ENCODE assay signal across 1 cellular context in genomic region chrX:49199906-49200771, GRCh38.
TF ChIP-seq lines count a peak whose summit lies in the region.

SYP (minus strand) TSS chrX:49200193; CDS start chrX:49200186, 7 bp downstream.

TF ChIP-seq in K562, 482 proteins besides CTCF, POLR2A, EP300 and RAD21 (continued from another document and continues in another):
- no peak for TF ChIP-seq ATF4 (CRISPR knock-in tag; IDR thresholded peaks at IDR 0.05)
- no peak for TF ChIP-seq KLF6 (CRISPR knock-in tag; IDR thresholded peaks at IDR 0.05; ENCODE audit: borderline replicate concordance)
- no peak for TF ChIP-seq SFPQ (IDR thresholded peaks at IDR 0.05; ENCODE audit: low read depth, low read length)
- no peak for TF ChIP-seq ZNF436 (CRISPR knock-in tag; IDR thresholded peaks at IDR 0.05)
- no peak for TF ChIP-seq MTA1 (IDR thresholded peaks at IDR 0.05; ENCODE audit: borderline replicate concordance)
- TF ChIP-seq YY1 (IDR thresholded peaks at IDR 0.05; ENCODE audit: borderline replicate concordance in 1 of 3, control insufficient read depth in 1 of 3, extremely low read depth in 1 of 3, insufficient read depth in 3 of 3, insufficient read length in 1 of 3, insufficient replicate concordance in 2 of 3, low read depth in 1 of 3, low read length in 2 of 3): peak; percentile 60 to 93 (median 85)
- peak; percentile 94 to 95 for TF ChIP-seq NRF1 (conservative IDR thresholded peaks at IDR 0.05 in 1 of 2, IDR thresholded peaks at IDR 0.05 in 1 of 2)
- no peak for TF ChIP-seq ZBTB5 (IDR thresholded peaks at IDR 0.05)
- TF ChIP-seq RAD51 (IDR thresholded peaks at IDR 0.05; ENCODE audit: borderline replicate concordance, low read depth): no peak
- TF ChIP-seq CHCHD3 (CRISPR knock-in tag; IDR thresholded peaks at IDR 0.05): no peak
- TF ChIP-seq RFX7 (CRISPR knock-in tag; IDR thresholded peaks at IDR 0.05): no peak
- peak; percentile 89 for TF ChIP-seq NEUROD1 (IDR thresholded peaks at IDR 0.05; ENCODE audit: borderline replicate concordance, low read depth, low read length, partially characterized antibody)
- no peak for TF ChIP-seq ELF2 (CRISPR knock-in tag; IDR thresholded peaks at IDR 0.05)
- no peak for TF ChIP-seq SETDB1 (IDR thresholded peaks at IDR 0.05; ENCODE audit: low read length)
- TF ChIP-seq ZKSCAN1 (IDR thresholded peaks at IDR 0.05; ENCODE audit: low read depth, low read length): no peak
- no peak for TF ChIP-seq ZNF668 (CRISPR knock-in tag; IDR thresholded peaks at IDR 0.05)
- no peak for TF ChIP-seq ZNF695 (CRISPR knock-in tag; IDR thresholded peaks at IDR 0.05)
- TF ChIP-seq TEAD2 (tag; IDR thresholded peaks at IDR 0.05): no peak
- no peak for TF ChIP-seq MITF (IDR thresholded peaks at IDR 0.05)
- TF ChIP-seq ZNF143 (CRISPR knock-in tag; IDR thresholded peaks at IDR 0.05): no peak
- no peak for TF ChIP-seq RBM22 (IDR thresholded peaks at IDR 0.05; ENCODE audit: low read depth, low read length, poor library complexity, severe bottlenecking)
- TF ChIP-seq FOXK2 (conservative IDR thresholded peaks at IDR 0.05 in 1 of 2, IDR thresholded peaks at IDR 0.05 in 1 of 2; ENCODE audit: low read depth in 2 of 2): no peak
- peak; percentile 70 for TF ChIP-seq ZBTB7A (IDR thresholded peaks at IDR 0.05; ENCODE audit: borderline replicate concordance, control insufficient read depth, low read depth, low read length)
- TF ChIP-seq DMBX1 (CRISPR knock-in tag; IDR thresholded peaks at IDR 0.05; ENCODE audit: borderline replicate concordance): peak; percentile 84
- no peak for TF ChIP-seq NFXL1 (CRISPR knock-in tag; IDR thresholded peaks at IDR 0.05)
- no peak for TF ChIP-seq DIDO1 (tag; IDR thresholded peaks at IDR 0.05; ENCODE audit: low read depth)
- TF ChIP-seq GTF2F1 (IDR thresholded peaks at IDR 0.05; ENCODE audit: low read depth, low read length): no peak
- no peak for TF ChIP-seq FOXA3 (CRISPR knock-in tag; conservative IDR thresholded peaks at IDR 0.05 in 1 of 2, IDR thresholded peaks at IDR 0.05 in 1 of 2)
- TF ChIP-seq SAFB (IDR thresholded peaks at IDR 0.05; ENCODE audit: borderline replicate concordance, low read depth, low read length): no peak
- TF ChIP-seq RBM17 (IDR thresholded peaks at IDR 0.05; ENCODE audit: borderline replicate concordance, low read depth, low read length): no peak
- no peak for TF ChIP-seq ZNF133 (CRISPR knock-in tag; IDR thresholded peaks at IDR 0.05)
- TF ChIP-seq C11orf30 (IDR thresholded peaks at IDR 0.05; ENCODE audit: low read depth): no peak
- peak; percentile 77 for TF ChIP-seq FIP1L1 (IDR thresholded peaks at IDR 0.05; ENCODE audit: low read depth, low read length, poor library complexity, severe bottlenecking)
- TF ChIP-seq BACH1 (tag; IDR thresholded peaks at IDR 0.05): no peak
- no peak for TF ChIP-seq BRF1 (IDR thresholded peaks at IDR 0.05; ENCODE audit: borderline replicate concordance, extremely low read depth, insufficient read length)
- peak; percentile 37; the same call in 1 of the 2 replicates for TF ChIP-seq ZBTB2 (IDR thresholded peaks at IDR 0.05)
- no peak for TF ChIP-seq ZZZ3 (IDR thresholded peaks at IDR 0.05)
- no peak; the same call in 1 of the 2 replicates for TF ChIP-seq GATAD2B (IDR thresholded peaks at IDR 0.05; ENCODE audit: borderline replicate concordance)
- peak; percentile 45; the same call in 1 of the 2 replicates for TF ChIP-seq FOXP4 (CRISPR knock-in tag; IDR thresholded peaks at IDR 0.05; ENCODE audit: borderline replicate concordance)
- TF ChIP-seq SREBF2 (CRISPR knock-in tag; IDR thresholded peaks at IDR 0.05): no peak
- peak; percentile 96 for TF ChIP-seq ZNF511 (CRISPR knock-in tag; IDR thresholded peaks at IDR 0.05)
- TF ChIP-seq ZNF212 (CRISPR knock-in tag; IDR thresholded peaks at IDR 0.05): no peak
- TF ChIP-seq ZBTB17 (CRISPR knock-in tag; IDR thresholded peaks at IDR 0.05): no peak
- 0 out of 2 replicates have a peak, but pooled peaks have one; percentile 32 for TF ChIP-seq ETV5 (CRISPR knock-in tag; IDR thresholded peaks at IDR 0.05; ENCODE audit: low read depth)
- no peak for TF ChIP-seq NFE2L1 (tag; IDR thresholded peaks at IDR 0.05; ENCODE audit: borderline replicate concordance, low read depth)
- TF ChIP-seq CGGBP1 (CRISPR knock-in tag; IDR thresholded peaks at IDR 0.05): no peak
- no peak for TF ChIP-seq CHD4 (IDR thresholded peaks at IDR 0.05; ENCODE audit: insufficient read depth, insufficient replicate concordance, low read depth, low read length, poor library complexity, severe bottlenecking)
- no peak for TF ChIP-seq ZBTB26 (CRISPR knock-in tag; IDR thresholded peaks at IDR 0.05)
- TF ChIP-seq ZNF253 (CRISPR knock-in tag; conservative IDR thresholded peaks at IDR 0.05): no peak
- TF ChIP-seq KDM2B (CRISPR knock-in tag; IDR thresholded peaks at IDR 0.05): no peak
- TF ChIP-seq ZSCAN32 (CRISPR knock-in tag; IDR thresholded peaks at IDR 0.05): no peak
- no peak for TF ChIP-seq ZBTB12 (CRISPR knock-in tag; IDR thresholded peaks at IDR 0.05)
- TF ChIP-seq BRCA1 (IDR thresholded peaks at IDR 0.05): no peak
- no peak for TF ChIP-seq BRCA1 (CRISPR knock-in tag; IDR thresholded peaks at IDR 0.05)
- TF ChIP-seq CC2D1A (IDR thresholded peaks at IDR 0.05): no peak
- no peak for TF ChIP-seq SP2 (IDR thresholded peaks at IDR 0.05; ENCODE audit: extremely low read depth, low read depth, low read length, poor library complexity, severe bottlenecking)
- no peak for TF ChIP-seq SIRT6 (IDR thresholded peaks at IDR 0.05; ENCODE audit: low read depth, low read length)
- TF ChIP-seq HDAC8 (tag; IDR thresholded peaks at IDR 0.05): no peak; the same call in 1 of the 2 replicates
- no peak for TF ChIP-seq NFATC3 (IDR thresholded peaks at IDR 0.05)
- no peak for TF ChIP-seq ZC3H11A (IDR thresholded peaks at IDR 0.05; ENCODE audit: low read depth, low read length)
- no peak for TF ChIP-seq GATA2 (CRISPR knock-in tag; IDR thresholded peaks at IDR 0.05)
- no peak for TF ChIP-seq SREBF1 (IDR thresholded peaks at IDR 0.05; ENCODE audit: borderline replicate concordance, low read depth, low read length)
- no peak for TF ChIP-seq RFX1 (IDR thresholded peaks at IDR 0.05)
- no peak for TF ChIP-seq LEF1 (IDR thresholded peaks at IDR 0.05)
